ENCODE assay signal across 12 cellular contexts in genomic region chr10:17452060-17452894, GRCh38. TPM values are rescaled to one million over a fixed set of nuclear protein-coding genes. Genes with fewer than 3 reads are reported as not detected.
DNase-seq lines count a peak whose midpoint lies in the region; TF ChIP-seq lines count a peak whose summit lies in the region.
"Had no signal": no experiment of that assay in that cellular context is flagged by ENCODE, and none has a peak within 500 bp of the region (broad histone marks: within the 10 kb centered on the region; RNA-seq: fewer than 3 reads in every experiment).

No MANE protein-coding gene starts in this region.

- H3K4me1 ChIP-seq in prostate gland (replicated peaks) (no peaks in the 10 kb centered on the region), SJCRH30 (no peaks in the 10 kb centered on the region)

- no peak for DNase-seq in activated naive CD4-positive, alpha-beta T cell treated with anti-CD3 and anti-CD28 coated beads, Interleukin-2, amount 10 ng/mL, durations not matched to agents 7 days and 5 days
- no peak for DNase-seq in activated naive CD4-positive, alpha-beta T cell treated with anti-CD3 and anti-CD28 coated beads, Interleukin-2, amount 50 U/mL, for 16 hours
- peak; percentile 86 for DNase-seq in OCI-M1 (lab: John Stamatoyannopoulos, UW)
- DNase-seq in prostate gland (ENCODE audit: low spot score): no peak
- no peak for DNase-seq in AG08396 (ENCODE audit: low spot score)
- no peak for DNase-seq in DMS79 treated with DMSO at 0.1 percent for 48 hours (lab: John Stamatoyannopoulos, UW)
- no peak for DNase-seq in SJCRH30
- DNase-seq: activated CD4-positive, alpha-beta T cell treated with anti-CD3 and anti-CD28 coated beads, Interleukin-2, amount 50 U/mL, for 4 hours; NCI-H345 had no signal

- H3K9me3 Mint-ChIP-seq in activated naive CD4-positive, alpha-beta T cell treated with anti-CD3 and anti-CD28 coated beads, Interleukin-2, amount 10 ng/mL, durations not matched to agents 7 days and 5 days: peaks cover 16% of the 10 kb centered on the region
- peaks cover 13% of the 10 kb centered on the region for H3K9me3 Mint-ChIP-seq in dendritic cell treated with granulocyte-macrophage colony-stimulating factor and Interleukin-4, amounts not matched to agents 40 ng/mL and 50 ng/mL, for 4 days

- H3K27ac ChIP-seq in prostate gland: peak overlapping the region; percentile 21 to 89
- no peak overlapping the region for H3K27ac ChIP-seq in SJCRH30
- H3K27ac ChIP-seq: esophagus muscularis mucosa, thoracic aorta had no signal

- intact Hi-C loops in dendritic cell treated with granulocyte-macrophage colony-stimulating factor and Interleukin-4, amounts not matched to agents 40 ng/mL and 50 ng/mL, for 4 days (cut with micrococcal nuclease): loop anchor here (5.0 kb wide), 2 partner anchors 45 to 145 kb away; no protein-coding TSS in a partner anchor
- intact Hi-C loops in prostate gland (cut with DNase I): no loop called here

- TF ChIP-seq POLR2A in prostate gland (IDR thresholded peaks at IDR 0.05): no peak

- H3K4me3 ChIP-seq in prostate gland (peak overlapping the region in 1 of 2 donors; percentile 58), SJCRH30 (no peak overlapping the region)

- H3K36me3 ChIP-seq in prostate gland: no peaks in the 10 kb centered on the region
- no peaks in the 10 kb centered on the region for H3K36me3 ChIP-seq in SJCRH30
- H3K36me3 ChIP-seq: thoracic aorta had no signal

- CTCF ChIA-PET in activated naive CD4-positive, alpha-beta T cell treated with anti-CD3 and anti-CD28 coated beads, Interleukin-2, amount 10 ng/mL, durations not matched to agents 7 days and 5 days (lab: Charles Lee): interaction anchor here (1.3 kb wide), 1 partner anchor 22 kb away, joined by 4 read pairs; no protein-coding TSS in a partner anchor

- peaks cover 33% of the 10 kb centered on the region for H3K36me3 Mint-ChIP-seq in activated naive CD4-positive, alpha-beta T cell treated with anti-CD3 and anti-CD28 coated beads, Interleukin-2, amount 10 ng/mL, durations not matched to agents 7 days and 5 days
- peaks cover 61% of the 10 kb centered on the region for H3K36me3 Mint-ChIP-seq in dendritic cell treated with granulocyte-macrophage colony-stimulating factor and Interleukin-4, amounts not matched to agents 40 ng/mL and 50 ng/mL, for 4 days (ENCODE audit: low read depth)

- TF ChIP-seq CTCF in prostate gland (IDR thresholded peaks at IDR 0.05): no peak

- peaks cover 27% of the 10 kb centered on the region for H3K4me1 Mint-ChIP-seq in activated naive CD4-positive, alpha-beta T cell treated with anti-CD3 and anti-CD28 coated beads, Interleukin-2, amount 10 ng/mL, durations not matched to agents 7 days and 5 days
- H3K4me1 Mint-ChIP-seq in dendritic cell treated with granulocyte-macrophage colony-stimulating factor and Interleukin-4, amounts not matched to agents 40 ng/mL and 50 ng/mL, for 4 days (ENCODE audit: low read depth): peaks cover 37% of the 10 kb centered on the region

- no peaks in the 10 kb centered on the region for H3K27me3 ChIP-seq in prostate gland (replicated peaks; ENCODE audit: insufficient read depth)
- no peaks in the 10 kb centered on the region for H3K27me3 ChIP-seq in SJCRH30

- H3K27me3 Mint-ChIP-seq in activated naive CD4-positive, alpha-beta T cell treated with anti-CD3 and anti-CD28 coated beads, Interleukin-2, amount 10 ng/mL, durations not matched to agents 7 days and 5 days: peaks cover 35% of the 10 kb centered on the region
- H3K27me3 Mint-ChIP-seq in dendritic cell treated with granulocyte-macrophage colony-stimulating factor and Interleukin-4, amounts not matched to agents 40 ng/mL and 50 ng/mL, for 4 days: peaks cover 24% of the 10 kb centered on the region

- H3K27ac Mint-ChIP-seq in activated naive CD4-positive, alpha-beta T cell treated with anti-CD3 and anti-CD28 coated beads, Interleukin-2, amount 10 ng/mL, durations not matched to agents 7 days and 5 days: peak overlapping the region; percentile 53
- peak overlapping the region; percentile 88 for H3K27ac Mint-ChIP-seq in dendritic cell treated with granulocyte-macrophage colony-stimulating factor and Interleukin-4, amounts not matched to agents 40 ng/mL and 50 ng/mL, for 4 days

- peak overlapping the region; percentile 52 for H3K4me3 Mint-ChIP-seq in activated naive CD4-positive, alpha-beta T cell treated with anti-CD3 and anti-CD28 coated beads, Interleukin-2, amount 10 ng/mL, durations not matched to agents 7 days and 5 days
- H3K4me3 Mint-ChIP-seq in dendritic cell treated with granulocyte-macrophage colony-stimulating factor and Interleukin-4, amounts not matched to agents 40 ng/mL and 50 ng/mL, for 4 days: peak overlapping the region; percentile 74

- H3K9me3 ChIP-seq in prostate gland (no peaks in the 10 kb centered on the region), SJCRH30 (replicated peaks) (no peaks in the 10 kb centered on the region)

- 60% methylated on average over 6 of the region's 6 CpGs for WGBS in prostate gland

RNA-seq across cellular contexts. Expression of gene ST8SIA6, which starts 2.1 kb away (rescaled TPM):
- total RNA-seq in prostate gland: 1 to 10 TPM; 1.1 to 5.6 TPM
- not detected in 2 replicates for total RNA-seq in SJCRH30 (2014; rRNA removed; shearing (Covaris generic))
